27 cellular contexts compared by ENCODE assay signal in the genomic region with DNA sequence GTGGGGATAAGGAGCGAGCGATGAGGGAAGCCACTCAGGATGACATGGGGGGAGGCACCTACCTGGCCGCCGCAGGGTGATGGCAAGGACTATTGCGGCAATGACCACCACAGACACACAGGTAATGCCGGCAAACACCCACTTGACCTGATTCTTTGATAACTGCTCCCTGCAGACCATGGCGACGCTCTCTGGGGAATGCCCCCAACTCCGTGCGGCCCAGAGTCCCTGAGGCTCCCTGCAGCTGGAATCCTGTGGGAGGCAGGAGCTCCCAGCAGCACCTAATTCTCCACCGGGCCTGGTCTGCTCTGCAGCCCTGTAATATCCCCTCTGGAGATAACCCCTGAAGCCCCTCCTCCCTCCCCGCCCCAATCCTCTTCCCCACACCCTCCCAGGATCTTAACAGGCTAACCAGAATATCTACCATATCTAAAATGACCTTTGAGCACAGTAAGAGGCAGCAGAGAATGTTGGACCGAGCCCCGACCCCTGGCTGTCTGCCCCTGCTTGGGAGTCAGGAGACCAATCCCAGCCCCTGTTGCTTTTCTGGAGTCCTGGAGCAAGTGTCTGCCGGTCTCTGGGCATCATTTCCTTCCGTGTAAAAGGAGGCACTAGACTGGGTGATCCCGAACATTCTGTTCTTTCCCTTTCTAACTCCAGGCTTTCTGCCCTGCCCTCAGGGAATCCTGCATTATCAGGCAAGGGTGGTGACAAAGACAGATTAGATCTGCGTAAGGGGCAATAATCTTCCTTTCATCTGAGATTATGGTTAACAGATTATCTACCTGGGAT. TPM values are rescaled to one million over a fixed set of nuclear protein-coding genes. Genes with fewer than 3 reads are reported as not detected.
DNase-seq lines count a peak whose midpoint lies in the region; ATAC-seq and TF ChIP-seq lines count a peak whose summit lies in the region.
"Had no signal": no experiment of that assay in that cellular context is flagged by ENCODE, and none has a peak within 500 bp of the region (broad histone marks: within the 10 kb centered on the region; RNA-seq: fewer than 3 reads in every experiment).

A gene (minus strand): TSS at position 310 of the 792 bp plus-strand sequence. CDS start 130 bp downstream, at position 180.

- H3K4me2 ChIP-seq in neural progenitor cell = no peak within 1 kb of the TSS

- H3K27me3 ChIP-seq in WERI-Rb-1 (ENCODE audit: insufficient read depth, low read depth, severe bottlenecking) (no peaks in the 10 kb centered on the region), right cardiac atrium (ENCODE audit: control insufficient read depth, insufficient read depth) (no peaks in the 10 kb centered on the region), neural progenitor cell (no peaks in the 10 kb centered on the region)
- H3K27me3 ChIP-seq: body of pancreas, testis had no signal

- no peaks in the 10 kb centered on the region for H4K20me1 ChIP-seq in neural progenitor cell (ENCODE audit: low read depth)

- CTCF ChIA-PET in GM10248 (lab: Yijun Ruan, JAX) = interaction anchor here (1.2 kb wide), 1 partner anchor 9 kb away, joined by 4 read pairs; no protein-coding TSS in a partner anchor

- no peaks in the 10 kb centered on the region for H3K36me3 ChIP-seq in WERI-Rb-1
- H3K36me3 ChIP-seq in neural progenitor cell = no peaks in the 10 kb centered on the region

- peaks cover 8% of the 10 kb centered on the region for H3K4me1 Mint-ChIP-seq in neural progenitor cell
- H3K4me1 Mint-ChIP-seq: activated CD4-positive, alpha-beta memory T cell treated with anti-CD3 and anti-CD28 coated beads, Interleukin-2, amount 10 ng/mL, durations not matched to agents 7 days and 5 days had no signal

- peaks cover 6% of the 10 kb centered on the region for H3K27me3 Mint-ChIP-seq in neural progenitor cell (ENCODE audit: insufficient read depth, low read depth)

- no peak within 1 kb of the TSS for H3K4me3 Mint-ChIP-seq in neural progenitor cell
- H3K4me3 Mint-ChIP-seq: activated CD4-positive, alpha-beta memory T cell treated with anti-CD3 and anti-CD28 coated beads, Interleukin-2, amount 10 ng/mL, durations not matched to agents 7 days and 5 days had no signal

- no peaks in the 10 kb centered on the region for H3K9me3 ChIP-seq in WERI-Rb-1 (ENCODE audit: severe bottlenecking)
- no peaks in the 10 kb centered on the region for H3K9me3 ChIP-seq in right cardiac atrium (ENCODE audit: control insufficient read depth, low read length)
- no peaks in the 10 kb centered on the region for H3K9me3 ChIP-seq in neural progenitor cell (ENCODE audit: low read depth)
- H3K9me3 ChIP-seq: body of pancreas, testis had no signal

- intact Hi-C loops in right cardiac atrium (cut with DNase I) = no loop called here
- intact Hi-C loops in sciatic nerve (cut with DNase I) = no loop called here

- ATAC-seq in right cardiac atrium = peak; percentile 21 to 31
- no peak for ATAC-seq in sciatic nerve
- ATAC-seq: activated CD4-positive, CD25-positive, alpha-beta regulatory T cell treated with anti-CD3 and anti-CD28 coated beads, Interleukin-2, amount 50 U/mL, for 24 hours; body of pancreas had no signal

- H3F3A ChIP-seq in neural progenitor cell (ENCODE audit: low read depth) = no peaks in the 10 kb centered on the region

- H3K9ac ChIP-seq in neural progenitor cell = no peak within 1 kb of the TSS

- H3K27ac Mint-ChIP-seq in neural progenitor cell = peak within 1 kb of the TSS; percentile 87
- H3K27ac Mint-ChIP-seq: activated CD4-positive, alpha-beta memory T cell treated with anti-CD3 and anti-CD28 coated beads, Interleukin-2, amount 10 ng/mL, durations not matched to agents 7 days and 5 days had no signal

- no peaks in the 10 kb centered on the region for H3K36me3 Mint-ChIP-seq in neural progenitor cell

- DNase-seq in GM10248 (ENCODE audit: extremely low spot score) = peak; percentile 6
- DNase-seq in WERI-Rb-1 = peak; percentile 25
- no peak for DNase-seq in right cardiac atrium
- no peak for DNase-seq in neural progenitor cell (ENCODE audit: low spot score)
- DNase-seq in retina = no peak
- DNase-seq in sciatic nerve (ENCODE audit: low spot score) = no peak
- DNase-seq in inferior parietal cortex (ENCODE audit: extremely low spot score) = no peak
- no peak for DNase-seq in NCI-H1105 (lab: John Stamatoyannopoulos, UW)
- DNase-seq: ACHN; activated CD4-positive, alpha-beta memory T cell treated with anti-CD3 and anti-CD28 coated beads, Interleukin-2, amount 10 ng/mL, durations not matched to agents 7 days and 5 days; activated effector memory CD4-positive, alpha-beta T cell treated with anti-CD3 and anti-CD28 coated beads, Interleukin-2, amount 50 U/mL, for 16 hours; body of pancreas; DND-41; effector CD4-positive, alpha-beta T cell; erythroblast; hypothalamus; NCI-H446 treated with DMSO at 0.1 percent for 48 hours; nucleus accumbens; stimulated activated naive CD4-positive, alpha-beta T cell treated with Interleukin-2 at 50 U/mL for 16 hours; T-helper 1 cell; testis had no signal

- no peak within 1 kb of the TSS for H3K27ac ChIP-seq in WERI-Rb-1
- H3K27ac ChIP-seq in right cardiac atrium (ENCODE audit: low read length) = no peak within 1 kb of the TSS
- no peak within 1 kb of the TSS for H3K27ac ChIP-seq in neural progenitor cell
- H3K27ac ChIP-seq: body of pancreas, testis had no signal

- POLR2A ChIA-PET in GM10248 (lab: Yijun Ruan, JAX) = no interaction called here

- H3K4me3 ChIP-seq in WERI-Rb-1 (ENCODE audit: low read depth, low read length) = no peak within 1 kb of the TSS
- no peak within 1 kb of the TSS for H3K4me3 ChIP-seq in right cardiac atrium (ENCODE audit: low read length)
- H3K4me3 ChIP-seq in neural progenitor cell = no peak within 1 kb of the TSS
- H3K4me3 ChIP-seq: body of pancreas, lung, testis had no signal

- no peaks in the 10 kb centered on the region for H3K9me3 Mint-ChIP-seq in neural progenitor cell
- H3K9me3 Mint-ChIP-seq: activated CD4-positive, alpha-beta memory T cell treated with anti-CD3 and anti-CD28 coated beads, Interleukin-2, amount 10 ng/mL, durations not matched to agents 7 days and 5 days had no signal

- TF ChIP-seq CTCF in GM10248 (IDR thresholded peaks at IDR 0.05; ENCODE audit: control extremely low read depth, extremely low read depth, low read depth, missing control alignments) (no peak), WERI-Rb-1 (IDR thresholded peaks at IDR 0.05; ENCODE audit: low read depth, low read length) (no peak), neural progenitor cell (IDR thresholded peaks at IDR 0.05) (no peak)

- 53% methylated on average over 18 of the region's 18 CpGs for WGBS in right cardiac atrium

- H2AFZ ChIP-seq in neural progenitor cell (replicated peaks) = no peak within 1 kb of the TSS

- H3K79me2 ChIP-seq in neural progenitor cell (ENCODE audit: low read depth) = no peaks in the 10 kb centered on the region

- H3K4me1 ChIP-seq in right cardiac atrium (ENCODE audit: control insufficient read depth, insufficient read depth, low read length) (no peaks in the 10 kb centered on the region), neural progenitor cell (peaks cover 5% of the 10 kb centered on the region)
- H3K4me1 ChIP-seq: body of pancreas, testis had no signal

RNA-seq across cellular contexts. Expression of the gene that starts here (rescaled TPM):
- under 1 TPM in 3 of 4 donors, not detected in 1; 0.15 to 0.72 (median 0.59) TPM for total RNA-seq in right cardiac atrium
- 0.43 TPM for polyA plus RNA-seq in right cardiac atrium
- not detected in 2 replicates for total RNA-seq in neural progenitor cell (ENCODE audit: low replicate concordance)
- not detected for total RNA-seq in sciatic nerve
- total RNA-seq: activated CD4-positive, alpha-beta memory T cell treated with anti-CD3 and anti-CD28 coated beads, Interleukin-2, amount 10 ng/mL, durations not matched to agents 7 days and 5 days; body of pancreas; chondrocyte; fibroblast of villous mesenchyme; lung; M059J had no signal
- polyA plus RNA-seq: BJ had no signal

Comparison
In these comparisons a context has a peak if more than half of its experiments do, and no peak if none do; other contexts are left out.
1. Peak in ATAC-seq in right cardiac atrium; RNA of the gene not detected or under 1 TPM.
2. DNase-seq: peak in GM10248 (single experiment) and WERI-Rb-1 (single experiment); none in right cardiac atrium (0 of 3), neural progenitor cell (single experiment), retina (single experiment), sciatic nerve (single experiment), inferior parietal cortex (single experiment) and NCI-H1105 (single experiment).